13 cellular contexts compared by ENCODE assay signal in genomic region chr2:42924436-42924897, GRCh38.
DNase-seq lines count a peak whose midpoint lies in the region; ATAC-seq, FAIRE-seq and TF ChIP-seq lines count a peak whose summit lies in the region.
"Had no signal": no experiment of that assay in that cellular context is flagged by ENCODE, and none has a peak within 500 bp of the region (broad histone marks: within the 10 kb centered on the region; RNA-seq: fewer than 3 reads in every experiment).

No MANE protein-coding gene starts in this region.

- intact Hi-C loops in testis (cut with DNase I; ENCODE audit: low total_unique reads): no loop called here

- H3K27ac ChIP-seq in Peyer's patch: peak overlapping the region; percentile 69 to 88 (median 79)
- H3K27ac ChIP-seq in endodermal cell (ENCODE audit: low read depth, low read length): peak overlapping the region; percentile 80
- H3K27ac ChIP-seq in mucosa of rectum (ENCODE audit: low read depth in 2 of 2, low read length in 2 of 2): peak overlapping the region; percentile 87 to 94
- peak overlapping the region; percentile 81 to 82 for H3K27ac ChIP-seq in testis

- H3K9ac ChIP-seq in endodermal cell (ENCODE audit: extremely low read depth, low read length, poor library complexity, severe bottlenecking) (peak overlapping the region; percentile 34), mucosa of rectum (ENCODE audit: low read depth in 1 of 2, low read length in 2 of 2) (peak overlapping the region in 1 of 2 donors; percentile 41)

- H3K4me1 Mint-ChIP-seq in endodermal cell: peaks cover 71% of the 10 kb centered on the region

- H3K36me3 Mint-ChIP-seq in endodermal cell (ENCODE audit: low read depth): no peaks in the 10 kb centered on the region

- no peaks in the 10 kb centered on the region for H3K36me3 ChIP-seq in Peyer's patch
- no peaks in the 10 kb centered on the region for H3K36me3 ChIP-seq in endodermal cell (ENCODE audit: control insufficient read depth, insufficient read depth, low read length)
- no peaks in the 10 kb centered on the region for H3K36me3 ChIP-seq in mucosa of rectum (ENCODE audit: control insufficient read depth in 2 of 2, insufficient read depth in 2 of 2, low read length in 2 of 2)
- H3K36me3 ChIP-seq in testis (ENCODE audit: low read depth, missing control alignments): no peaks in the 10 kb centered on the region

- no peaks in the 10 kb centered on the region for H3K27me3 Mint-ChIP-seq in endodermal cell (ENCODE audit: insufficient read depth)

- H3K9me3 Mint-ChIP-seq in endodermal cell: no peaks in the 10 kb centered on the region

- peak overlapping the region; percentile 98 for H3K27ac Mint-ChIP-seq in endodermal cell

- WGBS in endodermal cell (ENCODE audit: insufficient coverage in 1 of 2, insufficient read length in 1 of 2), 2 experiments: 25 to 34% methylated on average over 7 to 12 of the region's 12 CpGs
- 18 to 44% methylated on average over 10 to 12 of the region's 12 CpGs for WGBS in testis, 2 donors

- H3K9me3 ChIP-seq in Peyer's patch (no peaks in the 10 kb centered on the region), endodermal cell (ENCODE audit: control insufficient read depth, low read length) (no peaks in the 10 kb centered on the region), mucosa of rectum (ENCODE audit: control insufficient read depth in 2 of 2, low read length in 2 of 2) (no peaks in the 10 kb centered on the region), testis (no peaks in the 10 kb centered on the region)

- peaks cover 0 to 72% (median 27%) of the 10 kb centered on the region in 4 donors for H3K4me1 ChIP-seq in Peyer's patch
- peaks cover 57% of the 10 kb centered on the region for H3K4me1 ChIP-seq in endodermal cell (ENCODE audit: control insufficient read depth, insufficient read depth, low read length)
- H3K4me1 ChIP-seq in mucosa of rectum (ENCODE audit: control insufficient read depth in 2 of 2, insufficient read depth in 2 of 2, low read length in 2 of 2): peaks cover 61 to 67% of the 10 kb centered on the region in 2 donors
- peaks cover 81% of the 10 kb centered on the region for H3K4me1 ChIP-seq in testis

- TF ChIP-seq CTCF in Peyer's patch (IDR thresholded peaks at IDR 0.05) (no peak), endodermal cell (conservative IDR thresholded peaks at IDR 0.05) (no peak), testis (IDR thresholded peaks at IDR 0.05) (no peak)

- H3K27me3 ChIP-seq in Peyer's patch: no peaks in the 10 kb centered on the region
- H3K27me3 ChIP-seq in endodermal cell (ENCODE audit: control insufficient read depth, insufficient read depth, low read length, poor library complexity, severe bottlenecking): no peaks in the 10 kb centered on the region
- no peaks in the 10 kb centered on the region for H3K27me3 ChIP-seq in mucosa of rectum (ENCODE audit: control insufficient read depth in 2 of 2, insufficient read depth in 2 of 2, low read length in 2 of 2)
- H3K27me3 ChIP-seq in testis: no peaks in the 10 kb centered on the region

- H3K4me3 ChIP-seq in Peyer's patch (no peak overlapping the region), endodermal cell (ENCODE audit: low read length) (no peak overlapping the region), mucosa of rectum (ENCODE audit: low read length in 2 of 2) (no peak overlapping the region), testis (no peak overlapping the region)

- TF ChIP-seq POLR2A in Peyer's patch (IDR thresholded peaks at IDR 0.05) (no peak), testis (IDR thresholded peaks at IDR 0.05) (no peak)

- H3K4me3 Mint-ChIP-seq in endodermal cell: peak overlapping the region; percentile 35

- ATAC-seq in HG02938 (IDR thresholded peaks at IDR 0.05; ENCODE audit: unreplicated experiment): no peak

- no peak for FAIRE-seq in urothelium cell line (lab: Jason Lieb, UNC)

- DNase-seq in Peyer's patch (no peak), endodermal cell (no peak), testis (no peak), DMS79 treated with DMSO at 0.1 percent for 48 hours (lab: John Stamatoyannopoulos, UW) (no peak), OCI-M1 (lab: John Stamatoyannopoulos, UW) (no peak), urothelium cell line (ENCODE audit: low spot score) (no peak)
- DNase-seq: activated CD8-positive, alpha-beta memory T cell treated with anti-CD3 and anti-CD28 coated beads, Interleukin-2, amount 50 U/mL, for 48 hours; effector CD4-positive, alpha-beta T cell; NCI-H1092 treated with DMSO at 0.1 percent for 48 hours; SIG-M5; stimulated activated CD8-positive, alpha-beta memory T cell treated with anti-CD3 and anti-CD28 coated beads, Interleukin-4, amount 100 ng/mL, for 48 hours had no signal
